14 cellular contexts compared by ENCODE assay signal in genomic region chr2:218500501-218501060, GRCh38.
DNase-seq lines count a peak whose midpoint lies in the region; ATAC-seq and TF ChIP-seq lines count a peak whose summit lies in the region.
"Had no signal": no experiment of that assay in that cellular context is flagged by ENCODE, and none has a peak within 500 bp of the region (broad histone marks: within the 10 kb centered on the region; RNA-seq: fewer than 3 reads in every experiment).

No MANE protein-coding gene starts in this region.

- TF ChIP-seq CTCF in GM23338 (conservative IDR thresholded peaks at IDR 0.05; ENCODE audit: low read depth in 2 of 2): no peak
- TF ChIP-seq CTCF in WTC11 (IDR thresholded peaks at IDR 0.05): no peak
- TF ChIP-seq CTCF in upper lobe of right lung (IDR thresholded peaks at IDR 0.05): no peak

- H3K36me3 Mint-ChIP-seq in GM23338 (ENCODE audit: low read depth): peaks cover 30% of the 10 kb centered on the region; the same call in 2 of the 3 replicates
- H3K36me3 Mint-ChIP-seq in WTC11: peaks cover 20% of the 10 kb centered on the region

- no peak for DNase-seq in GM23338 (ENCODE audit: low spot score)
- DNase-seq in WTC11 (ENCODE audit: low spot score): no peak
- DNase-seq in upper lobe of right lung: no peak
- no peak for DNase-seq in SKM-1 (lab: John Stamatoyannopoulos, UW; ENCODE audit: unreplicated experiment)
- DNase-seq in NCI-H2029 treated with DMSO at 0.1 percent for 48 hours (lab: John Stamatoyannopoulos, UW): no peak
- DNase-seq: BE2C; Caco-2; CD8-positive, alpha-beta memory T cell; GF-D8; IMR-90 had no signal

- H3K27ac Mint-ChIP-seq in GM23338 (peak overlapping the region; percentile 56), WTC11 (peak overlapping the region; percentile 100)

- H3K9me3 ChIP-seq in upper lobe of right lung: no peaks in the 10 kb centered on the region
- H3K9me3 ChIP-seq: A549, BE2C, Caco-2 had no signal

- intact Hi-C loops in upper lobe of right lung (cut with DNase I): no loop called here

- no peaks in the 10 kb centered on the region for H3K9me3 Mint-ChIP-seq in GM23338
- no peaks in the 10 kb centered on the region for H3K9me3 Mint-ChIP-seq in WTC11
- H3K9me3 Mint-ChIP-seq: CD8-positive, alpha-beta memory T cell had no signal

- no peak overlapping the region for H3K4me3 Mint-ChIP-seq in GM23338
- H3K4me3 Mint-ChIP-seq in WTC11: no peak overlapping the region
- H3K4me3 Mint-ChIP-seq: CD8-positive, alpha-beta memory T cell had no signal

- ATAC-seq in GM23338: no peak
- no peak for ATAC-seq in WTC11
- ATAC-seq in esophagus mucosa: peak; percentile 78
- peak; percentile 58 for ATAC-seq in upper lobe of right lung
- ATAC-seq in HG03196 (IDR thresholded peaks at IDR 0.05; ENCODE audit: unreplicated experiment): no peak
- ATAC-seq: A549 had no signal

- H3K4me1 Mint-ChIP-seq in GM23338: peaks cover 19% of the 10 kb centered on the region
- H3K4me1 Mint-ChIP-seq in WTC11: peaks cover 31% of the 10 kb centered on the region
- H3K4me1 Mint-ChIP-seq: CD8-positive, alpha-beta memory T cell had no signal

- H3K4me1 ChIP-seq in GM23338 (ENCODE audit: insufficient read depth): peaks cover 7% of the 10 kb centered on the region; the same call in 1 of the 2 replicates
- H3K4me1 ChIP-seq in upper lobe of right lung: peaks cover 11% of the 10 kb centered on the region
- H3K4me1 ChIP-seq: A549, BE2C had no signal

- H3K27me3 Mint-ChIP-seq in GM23338 (ENCODE audit: insufficient read depth, low read depth, poor library complexity) (peaks cover 4% of the 10 kb centered on the region), WTC11 (ENCODE audit: low read depth) (no peaks in the 10 kb centered on the region)
- H3K27me3 Mint-ChIP-seq: CD8-positive, alpha-beta memory T cell had no signal

- H3F3A ChIP-seq in GM23338 (replicated peaks; ENCODE audit: low read depth): 0 out of 2 replicates have a peak, but pooled peaks cover 3% of the 10 kb centered on the region

- H3K9me2 ChIP-seq in GM23338 (ENCODE audit: insufficient read depth): no peaks in the 10 kb centered on the region

- no peak overlapping the region for H3K4me2 ChIP-seq in GM23338
- H3K4me2 ChIP-seq: A549 had no signal

- H3K27me3 ChIP-seq in GM23338 (ENCODE audit: insufficient read depth) (no peaks in the 10 kb centered on the region), upper lobe of right lung (no peaks in the 10 kb centered on the region)
- H3K27me3 ChIP-seq: BE2C had no signal

- CTCF ChIA-PET in WTC11 (lab: Charles Lee): interaction anchor here (0.6 to 1.4 kb wide), 2 partner anchors 17 to 28 kb away, joined by 4 to 19 read pairs; no protein-coding TSS in a partner anchor

- H3K36me3 ChIP-seq in GM23338 (ENCODE audit: insufficient read depth) (peaks cover 5% of the 10 kb centered on the region; the same call in 1 of the 2 replicates), upper lobe of right lung (peaks cover 22% of the 10 kb centered on the region)

- POLR2A ChIA-PET in WTC11 (lab: Charles Lee): no interaction called here

- no peak overlapping the region for H2AFZ ChIP-seq in GM23338

- H4K20me1 ChIP-seq in GM23338 (replicated peaks; ENCODE audit: insufficient read depth): no peaks in the 10 kb centered on the region

- no peaks in the 10 kb centered on the region for H3K79me2 ChIP-seq in GM23338 (replicated peaks; ENCODE audit: insufficient read depth)

- H3K27ac ChIP-seq in GM23338 (ENCODE audit: low read depth): 0 out of 2 replicates have a peak overlapping the region, but pooled peaks have one; percentile 34
- no peak overlapping the region for H3K27ac ChIP-seq in upper lobe of right lung
- H3K27ac ChIP-seq: A549, C4-2B had no signal

- no peak overlapping the region for H3K4me3 ChIP-seq in GM23338
- H3K4me3 ChIP-seq in upper lobe of right lung: no peak overlapping the region
- H3K4me3 ChIP-seq: A549 had no signal

TF ChIP-seq in GM23338, 12 proteins besides CTCF, POLR2A, EP300 and RAD21 (continues in another document):
- TF ChIP-seq JUNB (IDR thresholded peaks at IDR 0.05; ENCODE audit: unreplicated experiment) (no peak), NANOG (IDR thresholded peaks at IDR 0.05; ENCODE audit: borderline replicate concordance) (no peak), ZNF114 (CRISPR knock-in tag; IDR thresholded peaks at IDR 0.05) (no peak), ZNF331 (CRISPR knock-in tag; IDR thresholded peaks at IDR 0.05; ENCODE audit: low read depth) (no peak), EZH2phosphoT487 (IDR thresholded peaks at IDR 0.05; ENCODE audit: unreplicated experiment) (no peak)

TF ChIP-seq in WTC11, 78 proteins besides CTCF, POLR2A, EP300 and RAD21:
- TF ChIP-seq MAX (CRISPR knock-in tag; IDR thresholded peaks at IDR 0.05) (no peak), SP1 (CRISPR knock-in tag; conservative IDR thresholded peaks at IDR 0.05) (no peak), AFF4 (CRISPR knock-in tag; IDR thresholded peaks at IDR 0.05; ENCODE audit: borderline replicate concordance) (no peak), ZNF423 (CRISPR knock-in tag; IDR thresholded peaks at IDR 0.05) (no peak), JAZF1 (CRISPR knock-in tag; IDR thresholded peaks at IDR 0.05) (no peak), MYBL2 (CRISPR knock-in tag; IDR thresholded peaks at IDR 0.05) (no peak), ESRRA (CRISPR knock-in tag; IDR thresholded peaks at IDR 0.05; ENCODE audit: borderline replicate concordance) (no peak), ZNF317 (CRISPR knock-in tag; IDR thresholded peaks at IDR 0.05; ENCODE audit: borderline replicate concordance, low read depth) (no peak), JUN (CRISPR knock-in tag; IDR thresholded peaks at IDR 0.05) (no peak), ZNF121 (CRISPR knock-in tag; IDR thresholded peaks at IDR 0.05) (no peak), MLX (CRISPR knock-in tag; IDR thresholded peaks at IDR 0.05) (no peak), OVOL2 (CRISPR knock-in tag; IDR thresholded peaks at IDR 0.05; ENCODE audit: borderline replicate concordance) (no peak)
TF ChIP-seq in WTC11: peak in this region for 0.

Comparison
In these comparisons a context has a peak if more than half of its experiments do, and no peak if none do; other contexts are left out.
1. ATAC-seq: peak in esophagus mucosa (single experiment) and upper lobe of right lung (single experiment); none in GM23338 (single experiment), WTC11 (single experiment) and HG03196 (single experiment).